In genomic region chr16:27378871-27379580, GRCh38 we compare ENCODE assay signal across 10 cellular contexts. TPM values are rescaled to one million over a fixed set of nuclear protein-coding genes. Genes with fewer than 3 reads are reported as not detected.
DNase-seq lines count a peak whose midpoint lies in the region; ATAC-seq, FAIRE-seq and TF ChIP-seq lines count a peak whose summit lies in the region.
"Had no signal": no experiment of that assay in that cellular context is flagged by ENCODE, and none has a peak within 500 bp of the region (broad histone marks: within the 10 kb centered on the region; RNA-seq: fewer than 3 reads in every experiment).

No MANE protein-coding gene starts in this region.

- peak in 3 of 10 experiments; percentile 26 to 58 (median 51) for DNase-seq in CD4-positive, alpha-beta T cell
- no peak for DNase-seq in GM12891 (ENCODE audit: insufficient read length, low spot score)
- DNase-seq in activated CD8-positive, alpha-beta memory T cell treated with anti-CD3 and anti-CD28 coated beads, Interleukin-2, amount 50 U/mL, for 48 hours, result peak; percentile 56
- peak; percentile 33 for DNase-seq in left lobe of liver (ENCODE audit: low spot score)
- no peak for DNase-seq in MCF 10A (ENCODE audit: unreplicated experiment)
- DNase-seq in NAMALWA (ENCODE audit: low spot score), result no peak
- DNase-seq: Calu3 had no signal

- no peaks in the 10 kb centered on the region for H3K27me3 ChIP-seq in CD4-positive, alpha-beta T cell (ENCODE audit: control insufficient read depth, insufficient read depth, low read length)
- H3K27me3 ChIP-seq: SJSA1 had no signal

- TF ChIP-seq POLR2A in GM12891 (IDR thresholded peaks at IDR 0.05; ENCODE audit: low read depth, low read length), result no peak

- CTCF ChIA-PET in CD4-positive, alpha-beta T cell (lab: Charles Lee), result interaction anchor here (0.8 to 2.1 kb wide), 2 partner anchors 11 to 200 kb away, joined by 3 to 8 read pairs; no protein-coding TSS in a partner anchor
- CTCF ChIA-PET in MCF 10A (lab: Yijun Ruan, JAX), result interaction anchor here (0.8 to 2.2 kb wide), 2 partner anchors 144 to 223 kb away, joined by 3 to 6 read pairs; no protein-coding TSS in a partner anchor

- POLR2A ChIA-PET in CD4-positive, alpha-beta T cell (lab: Charles Lee), result interaction anchor here (1.0 to 3.2 kb wide), 14 partner anchors 9 to 175 kb away, joined by 3 to 35 read pairs (median 6); partner anchors contain the start of genes IL21R and KDM8
- POLR2A ChIA-PET in MCF 10A (lab: Yijun Ruan, JAX), result no interaction called here

- no TSS peak for BruUV-seq in MCF 10A (replicated peaks; lab: Mats Ljungman, UMichigan)

- H3K9me3 ChIP-seq in CD4-positive, alpha-beta T cell (ENCODE audit: control insufficient read depth, low read length), result no peaks in the 10 kb centered on the region
- H3K9me3 ChIP-seq: SJSA1 had no signal

- peak overlapping the region; percentile 86 for H3K27ac Mint-ChIP-seq in CD4-positive, alpha-beta T cell
- H3K27ac Mint-ChIP-seq in MCF 10A (ENCODE audit: low read depth, unreplicated experiment), result no peak overlapping the region

- H3K27me3 Mint-ChIP-seq in CD4-positive, alpha-beta T cell, result no peaks in the 10 kb centered on the region
- H3K27me3 Mint-ChIP-seq in MCF 10A (ENCODE audit: insufficient read depth, unreplicated experiment), result no peaks in the 10 kb centered on the region

- FAIRE-seq in GM12891 (lab: Jason Lieb, UNC), result peak; percentile 75

- H3K36me3 Mint-ChIP-seq in CD4-positive, alpha-beta T cell (ENCODE audit: low read depth), result no peaks in the 10 kb centered on the region
- no peaks in the 10 kb centered on the region for H3K36me3 Mint-ChIP-seq in MCF 10A (ENCODE audit: insufficient read depth, unreplicated experiment)

- ATAC-seq in CD4-positive, alpha-beta T cell (ENCODE audit: poor library complexity), result no peak
- ATAC-seq in left lobe of liver, result no peak
- no peak for ATAC-seq in GM21367 (IDR thresholded peaks at IDR 0.05; ENCODE audit: unreplicated experiment)

- peak overlapping the region; percentile 64 for H3K4me3 Mint-ChIP-seq in CD4-positive, alpha-beta T cell
- no peak overlapping the region for H3K4me3 Mint-ChIP-seq in MCF 10A (ENCODE audit: unreplicated experiment)

- peaks cover 35% of the 10 kb centered on the region for H3K4me1 Mint-ChIP-seq in CD4-positive, alpha-beta T cell (ENCODE audit: low read depth)
- H3K4me1 Mint-ChIP-seq in MCF 10A (ENCODE audit: insufficient read depth, unreplicated experiment), result no peaks in the 10 kb centered on the region

- intact Hi-C loops in CD4-positive, alpha-beta T cell (cut with DNase I, micrococcal nuclease), result loop anchor here in 1 of 2 experiments (2.0 kb wide), 1 partner anchor 26 kb away; no protein-coding TSS in a partner anchor
- intact Hi-C loops in MCF 10A (cut with micrococcal nuclease), result no loop called here

- no peak for TF ChIP-seq CTCF in CD4-positive, alpha-beta T cell (IDR thresholded peaks at IDR 0.05)
- TF ChIP-seq CTCF in MCF 10A (IDR thresholded peaks at IDR 0.05; ENCODE audit: unreplicated experiment), result no peak

- H3K9me3 Mint-ChIP-seq in CD4-positive, alpha-beta T cell, result no peaks in the 10 kb centered on the region
- H3K9me3 Mint-ChIP-seq in MCF 10A (ENCODE audit: unreplicated experiment), result peaks cover 1% of the 10 kb centered on the region

- H3K27ac ChIP-seq in CD4-positive, alpha-beta T cell (ENCODE audit: low read depth, low read length), result no peak overlapping the region
- H3K27ac ChIP-seq: epithelial cell of prostate, SJSA1 had no signal

TF ChIP-seq in GM12891, 5 proteins besides CTCF, POLR2A, EP300 and RAD21:
- TF ChIP-seq TAF1 (IDR thresholded peaks at IDR 0.05; ENCODE audit: low read depth, low read length), result no peak
- TF ChIP-seq SPI1 (IDR thresholded peaks at IDR 0.05; ENCODE audit: low read depth, low read length), result peak; percentile 12; the same call in 1 of the 2 replicates

RNA-seq across cellular contexts. Expression of gene IL21R, which starts 22.9 kb away (rescaled TPM):
- 10 to 100 TPM; 34.5 to 34.8 TPM for total RNA-seq in CD4-positive, alpha-beta T cell
- 39.6 TPM for polyA plus RNA-seq in GM12891 (2012; ENCODE audit: low read depth, missing spikeins)
- total RNA-seq in left lobe of liver (0.33 TPM), MCF 10A (2022) (0.15 and 0.21 TPM in 2 replicates)
- total RNA-seq: Calu3 had no signal

Comparison
In these comparisons a context has a peak if more than half of its experiments do, and no peak if none do; other contexts are left out.
1. DNase-seq: peak in activated CD8-positive, alpha-beta memory T cell treated with anti-CD3 and anti-CD28 coated beads, Interleukin-2, amount 50 U/mL, for 48 hours (single experiment) and left lobe of liver (single experiment); none in GM12891 (single experiment), MCF 10A (single experiment) and NAMALWA (single experiment).
2. RNA of gene IL21R, which starts 22.9 kb away (total RNA-seq): 34.5 to 34.8 TPM in CD4-positive, alpha-beta T cell; 0.33 TPM in left lobe of liver (single experiment) and 0.15 to 0.21 TPM in MCF 10A; every median in the first group is over 10 times any median in the second.